ENCODE assay signal across 34 cellular contexts in the genomic region with DNA sequence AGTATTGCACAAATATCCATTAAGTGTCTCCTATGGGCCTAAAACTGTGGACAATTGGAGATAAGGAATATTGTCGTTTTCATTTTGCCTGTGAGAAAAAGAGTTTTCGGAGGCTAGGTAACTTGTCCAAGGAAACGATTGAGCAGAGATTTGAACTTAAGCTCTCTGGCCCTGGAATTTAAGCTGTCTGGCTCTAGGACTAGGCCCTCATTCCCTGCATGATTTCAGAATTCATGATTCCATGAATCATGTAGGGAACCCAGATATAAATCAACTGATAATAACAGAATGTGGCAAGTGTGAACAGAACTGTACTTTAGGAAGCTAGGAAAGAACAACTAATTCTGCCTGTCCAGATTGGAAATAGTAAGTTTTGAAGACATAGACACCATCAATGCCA.
"Had no signal": no experiment of that assay in that cellular context is flagged by ENCODE, and none has a peak within 500 bp of the region (broad histone marks: within the 10 kb centered on the region; RNA-seq: fewer than 3 reads in every experiment).

No MANE protein-coding gene starts in this region.

- H3K9me3 ChIP-seq: MG63 had no signal

- H3K27ac ChIP-seq: KMS-11 had no signal

- H3K9ac ChIP-seq: KMS-11 had no signal

- H3K4me3 ChIP-seq: MG63 had no signal

- DNase-seq: Karpas-422, Kasumi-1, KG1, MG63, MM.1S, MV-4-11, NCI-H1048, NCI-H1092, NCI-H1092 treated with DMSO at 0.1 percent for 48 hours, NCI-H1105, NCI-H1105 treated with DMSO at 0.1 percent for 48 hours, NCI-H1417, NCI-H1417 treated with DMSO at 0.1 percent for 48 hours, NCI-H1436, NCI-H1436 treated with DMSO at 0.1 percent for 48 hours, NCI-H146, NCI-H1694, NCI-H1694 treated with DMSO at 0.1 percent for 48 hours, NCI-H187, NCI-H187 treated with DMSO at 0.1 percent for 48 hours, NCI-H1930, NCI-H2029, NCI-H2029 treated with DMSO at 0.1 percent for 48 hours, NCI-H2081, NCI-H2081 treated with DMSO at 0.1 percent for 48 hours, NCI-H2107, NCI-H2171, NCI-H2171 treated with DMSO at 0.1 percent for 48 hours, NCI-H2227 treated with DMSO at 0.1 percent for 48 hours, NCI-H226, NCI-H345, NCI-H446, NCI-H446 treated with DMSO at 0.1 percent for 48 hours had no signal

- H3K36me3 ChIP-seq: MG63 had no signal

- H3K27me3 ChIP-seq: MG63 had no signal

- H3K4me2 ChIP-seq: KMS-11 had no signal
